In the genomic region with DNA sequence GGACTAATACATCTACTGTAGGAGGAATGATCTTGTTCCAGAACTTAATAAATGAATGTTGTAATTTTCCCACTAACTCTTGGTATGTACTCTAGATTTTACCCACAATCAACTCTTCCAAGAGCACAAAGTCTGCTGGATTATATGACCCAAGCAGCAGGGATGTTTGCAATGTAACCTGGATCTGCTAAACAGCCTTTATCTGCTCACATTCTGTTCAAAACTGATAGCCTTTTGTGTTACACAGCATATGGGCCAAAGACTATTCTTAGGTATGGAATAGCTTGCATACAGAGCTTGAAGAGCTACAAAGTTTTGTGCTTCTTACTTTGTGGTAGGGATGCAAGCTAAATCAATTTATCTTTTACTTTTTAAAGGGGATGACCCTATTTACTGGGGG, we compare ENCODE assay signal across 35 cellular contexts.
"Had no signal": no experiment of that assay in that cellular context is flagged by ENCODE, and none has a peak within 500 bp of the region (broad histone marks: within the 10 kb centered on the region; RNA-seq: fewer than 3 reads in every experiment).

No MANE protein-coding gene starts in this region.

- H3K36me3 ChIP-seq: adrenal gland, brain microvascular endothelial cell, breast epithelium had no signal

- ATAC-seq: activated CD8-positive, alpha-beta T cell treated with anti-CD3 and anti-CD28 coated beads for 36 hours; activated naive CD4-positive, alpha-beta T cell treated with anti-CD3 and anti-CD28 coated beads, Interleukin-2, amount 50 U/mL, for 72 hours; activated T-cell treated with anti-CD3 and anti-CD28 coated beads, Interleukin-2, amount 50 U/mL, for 4 hours; activated T-cell treated with anti-CD3 and anti-CD28 coated beads, Interleukin-2, amount 50 U/mL, for 72 hours; activated T-helper 17 cell treated with anti-CD3 and anti-CD28 coated beads, Interleukin-2, amount 50 U/mL, for 72 hours; body of pancreas had no signal

- H3K4me3 ChIP-seq: adrenal gland, body of pancreas, breast epithelium had no signal

- H3K27me3 ChIP-seq: adrenal gland, body of pancreas, brain microvascular endothelial cell, breast epithelium had no signal

- H3K27ac ChIP-seq: adrenal gland, body of pancreas, brain microvascular endothelial cell, breast epithelium, VCaP had no signal

- FAIRE-seq: astrocyte, TTC549 had no signal

- H3K9me3 ChIP-seq: adrenal gland, body of pancreas, breast epithelium had no signal

- H3K4me1 ChIP-seq: adrenal gland, body of pancreas, breast epithelium had no signal

- DNase-seq: activated B cell treated with CpG ODN at 0.5 μM for 24 hours; activated CD4-positive, alpha-beta memory T cell treated with anti-CD3 and anti-CD28 coated beads for 36 hours; activated CD4-positive, alpha-beta T cell treated with anti-CD3 and anti-CD28 coated beads for 4 hours; activated CD4-positive, alpha-beta T cell treated with anti-CD3 and anti-CD28 coated beads, Interleukin-2, amount 10 ng/mL, durations not matched to agents 24 days and 14 days; activated CD4-positive, alpha-beta T cell treated with anti-CD3 and anti-CD28 coated beads, Interleukin-2, amount 50 U/mL, for 1 hour; activated CD4-positive, alpha-beta T cell treated with anti-CD3 and anti-CD28 coated beads, Interleukin-2, amount 50 U/mL, for 4 hours; activated CD4-positive, CD25-positive, alpha-beta regulatory T cell treated with anti-CD3 and anti-CD28 coated beads, Interleukin-2, amount 50 U/mL, for 72 hours; activated CD8-positive, alpha-beta memory T cell treated with anti-CD3 and anti-CD28 coated beads, Interleukin-2, amount 50 U/mL, for 4 hours; activated CD8-positive, alpha-beta T cell treated with anti-CD3 and anti-CD28 coated beads for 36 hours; activated effector memory CD4-positive, alpha-beta T cell treated with anti-CD3 and anti-CD28 coated beads, Interleukin-2, amount 50 U/mL, for 16 hours; activated gamma-delta T cell treated with Interleukin-2 at 50 U/mL for 16 hours; activated naive CD4-positive, alpha-beta T cell; activated naive CD4-positive, alpha-beta T cell treated with anti-CD3 and anti-CD28 coated beads for 36 hours; activated naive CD4-positive, alpha-beta T cell treated with anti-CD3 and anti-CD28 coated beads, Interleukin-2, amount 50 U/mL, for 16 hours; activated naive CD8-positive, alpha-beta T cell treated with anti-CD3 and anti-CD28 coated beads for 36 hours; activated T-cell treated with anti-CD3 and anti-CD28 coated beads for 4 hours; activated T-cell treated with anti-CD3 and anti-CD28 coated beads, Interleukin-2, amount 50 U/mL, for 1 hour; activated T-cell treated with anti-CD3 and anti-CD28 coated beads, Interleukin-2, amount 50 U/mL, for 4 hours; activated T-cell treated with anti-CD3 and anti-CD28 coated beads, Interleukin-2, amount 50 U/mL, for 72 hours; adrenal gland; amniotic stem cell; aorta; body of pancreas; brain microvascular endothelial cell; central memory CD4-positive, alpha-beta T cell; SW 1271; T-helper 1 cell; T-helper 2 cell; T-helper 9 cell had no signal
